In genomic region chr4:3407171-3407771, GRCh38 we compare ENCODE assay signal across 2 cellular contexts.
TF ChIP-seq lines count a peak whose summit lies in the region.

No MANE protein-coding gene starts in this region.

TF ChIP-seq in WTC11, 78 proteins besides CTCF, POLR2A, EP300 and RAD21:
- TF ChIP-seq EMX1 (CRISPR knock-in tag; IDR thresholded peaks at IDR 0.05) (no peak), ZNF425 (CRISPR knock-in tag; conservative IDR thresholded peaks at IDR 0.05) (no peak), RORB (CRISPR knock-in tag; IDR thresholded peaks at IDR 0.05) (no peak), PRRX2 (CRISPR knock-in tag; IDR thresholded peaks at IDR 0.05) (no peak), ZNF317 (CRISPR knock-in tag; IDR thresholded peaks at IDR 0.05; ENCODE audit: borderline replicate concordance, low read depth) (no peak), ELF4 (CRISPR knock-in tag; IDR thresholded peaks at IDR 0.05; ENCODE audit: low read depth) (no peak)

TF ChIP-seq in HepG2, 621 proteins besides CTCF, POLR2A, EP300 and RAD21 (continues in another document):
- no peak for TF ChIP-seq ZBTB37 (CRISPR knock-in tag; IDR thresholded peaks at IDR 0.05)
- TF ChIP-seq CENPT (CRISPR knock-in tag; IDR thresholded peaks at IDR 0.05; ENCODE audit: low read depth): no peak
- TF ChIP-seq FOXO1 (CRISPR knock-in tag; IDR thresholded peaks at IDR 0.05): no peak
- TF ChIP-seq FOXP4 (CRISPR knock-in tag; IDR thresholded peaks at IDR 0.05): no peak
- no peak for TF ChIP-seq PBX3 (CRISPR knock-in tag; IDR thresholded peaks at IDR 0.05; ENCODE audit: borderline replicate concordance)
- TF ChIP-seq ETV6 (CRISPR knock-in tag; conservative IDR thresholded peaks at IDR 0.05): no peak
- 0 out of 2 replicates have a peak, but pooled peaks have one; percentile 30 for TF ChIP-seq MTF2 (CRISPR knock-in tag; IDR thresholded peaks at IDR 0.05; ENCODE audit: borderline replicate concordance)
- no peak for TF ChIP-seq ZNF574 (CRISPR knock-in tag; IDR thresholded peaks at IDR 0.05)
- no peak for TF ChIP-seq BHLHE40 (IDR thresholded peaks at IDR 0.05; ENCODE audit: low read length)
- peak; percentile 11; the same call in 1 of the 2 replicates for TF ChIP-seq ZNF687 (CRISPR knock-in tag; IDR thresholded peaks at IDR 0.05)
- no peak for TF ChIP-seq DMAP1 (CRISPR knock-in tag; IDR thresholded peaks at IDR 0.05)
- no peak for TF ChIP-seq HDAC6 (IDR thresholded peaks at IDR 0.05; ENCODE audit: low read depth, low read length)
- no peak for TF ChIP-seq YEATS4 (CRISPR knock-in tag; IDR thresholded peaks at IDR 0.05; ENCODE audit: borderline replicate concordance)
- TF ChIP-seq RBAK (CRISPR knock-in tag; IDR thresholded peaks at IDR 0.05): no peak
- peak; percentile 39; the same call in 1 of the 2 replicates for TF ChIP-seq ZBTB4 (CRISPR knock-in tag; IDR thresholded peaks at IDR 0.05; ENCODE audit: borderline replicate concordance)
- no peak for TF ChIP-seq HDAC1 (CRISPR knock-in tag; IDR thresholded peaks at IDR 0.05)
- TF ChIP-seq HNF1B (CRISPR knock-in tag; IDR thresholded peaks at IDR 0.05): no peak
- 0 out of 2 replicates have a peak, but pooled peaks have one; percentile 8 for TF ChIP-seq FOXC1 (CRISPR knock-in tag; IDR thresholded peaks at IDR 0.05; ENCODE audit: borderline replicate concordance)
- TF ChIP-seq DDIT3 (CRISPR knock-in tag; IDR thresholded peaks at IDR 0.05): no peak
- TF ChIP-seq ZNF30 (CRISPR knock-in tag; IDR thresholded peaks at IDR 0.05): no peak
- no peak for TF ChIP-seq NAIF1 (CRISPR knock-in tag; IDR thresholded peaks at IDR 0.05; ENCODE audit: borderline replicate concordance)
- TF ChIP-seq ZSCAN12 (CRISPR knock-in tag; IDR thresholded peaks at IDR 0.05): no peak
- no peak for TF ChIP-seq YY1 (IDR thresholded peaks at IDR 0.05; ENCODE audit: insufficient read depth, insufficient replicate concordance, low read depth, low read length)
- TF ChIP-seq NFE2L2 (IDR thresholded peaks at IDR 0.05; ENCODE audit: low read length): no peak
- no peak for TF ChIP-seq KAT8 (CRISPR knock-in tag; IDR thresholded peaks at IDR 0.05)
- no peak for TF ChIP-seq MAX (IDR thresholded peaks at IDR 0.05)
- TF ChIP-seq ZNF280D (CRISPR knock-in tag; IDR thresholded peaks at IDR 0.05): 0 out of 2 replicates have a peak, but pooled peaks have one; percentile 34
- TF ChIP-seq MLLT10 (CRISPR knock-in tag; IDR thresholded peaks at IDR 0.05): no peak
- TF ChIP-seq SETDB1 (CRISPR knock-in tag; IDR thresholded peaks at IDR 0.05; ENCODE audit: borderline replicate concordance): no peak
- TF ChIP-seq ATF2 (CRISPR knock-in tag; IDR thresholded peaks at IDR 0.05): no peak
- no peak for TF ChIP-seq GZF1 (CRISPR knock-in tag; IDR thresholded peaks at IDR 0.05)
